ENCODE assay signal across 27 cellular contexts in genomic region chr3:54917862-54918261, GRCh38. TPM values are rescaled to one million over a fixed set of nuclear protein-coding genes. Genes with fewer than 3 reads are reported as not detected.
"Had no signal": no experiment of that assay in that cellular context is flagged by ENCODE, and none has a peak within 500 bp of the region (broad histone marks: within the 10 kb centered on the region; RNA-seq: fewer than 3 reads in every experiment).

No MANE protein-coding gene starts in this region.

- H3K27me3 Mint-ChIP-seq: activated naive CD4-positive, alpha-beta T cell treated with anti-CD3 and anti-CD28 coated beads, Interleukin-2, amount 50 U/mL, for 24 hours; central memory CD8-positive, alpha-beta T cell; memory B cell; stimulated activated naive CD8-positive, alpha-beta T cell treated with anti-CD3 and anti-CD28 coated beads, Interleukin-15, amount 100 ng/mL, for 72 hours had no signal

- H3K4me3 ChIP-seq: adrenal gland, ascending aorta, breast epithelium, colonic mucosa, esophagus muscularis mucosa, heart left ventricle, mucosa of descending colon, right lobe of liver, tibial artery had no signal

- H3K9me3 ChIP-seq: adrenal gland, ascending aorta, breast epithelium, colonic mucosa, esophagus muscularis mucosa, heart left ventricle, mucosa of descending colon, right lobe of liver, tibial artery had no signal

- H2AFZ ChIP-seq: parathyroid adenoma had no signal

- H3K27me3 ChIP-seq: adrenal gland, ascending aorta, breast epithelium, colonic mucosa, esophagus muscularis mucosa, heart left ventricle, right lobe of liver, tibial artery had no signal

- H3K4me1 Mint-ChIP-seq: activated naive CD4-positive, alpha-beta T cell treated with anti-CD3 and anti-CD28 coated beads, Interleukin-2, amount 50 U/mL, for 24 hours; central memory CD8-positive, alpha-beta T cell; memory B cell; nephron progenitor cell; stimulated activated effector memory CD8-positive, alpha-beta T cell treated with anti-CD3 and anti-CD28 coated beads, Interleukin-12 subunit alpha, Interleukin-12 subunit beta, amount 100 ng/mL, for 72 hours; stimulated activated naive CD8-positive, alpha-beta T cell treated with anti-CD3 and anti-CD28 coated beads, Interleukin-15, amount 100 ng/mL, for 72 hours had no signal

- H3K27ac Mint-ChIP-seq: activated naive CD4-positive, alpha-beta T cell treated with anti-CD3 and anti-CD28 coated beads, Interleukin-2, amount 50 U/mL, for 24 hours; memory B cell; nephron progenitor cell; stimulated activated effector memory CD8-positive, alpha-beta T cell treated with anti-CD3 and anti-CD28 coated beads, Interleukin-12 subunit alpha, Interleukin-12 subunit beta, amount 100 ng/mL, for 72 hours; stimulated activated naive CD8-positive, alpha-beta T cell treated with anti-CD3 and anti-CD28 coated beads, Interleukin-15, amount 100 ng/mL, for 72 hours; T-helper 2 cell treated with Interferon-gamma antibody and Interleukin-4, amounts not matched to agents 5 μg/mL and 100 μg/mL, for 36 hours had no signal

- H3K4me3 Mint-ChIP-seq: activated naive CD4-positive, alpha-beta T cell treated with anti-CD3 and anti-CD28 coated beads, Interleukin-2, amount 50 U/mL, for 24 hours; central memory CD8-positive, alpha-beta T cell; memory B cell; nephron progenitor cell; stimulated activated effector memory CD8-positive, alpha-beta T cell treated with anti-CD3 and anti-CD28 coated beads, Interleukin-12 subunit alpha, Interleukin-12 subunit beta, amount 100 ng/mL, for 72 hours; stimulated activated naive CD8-positive, alpha-beta T cell treated with anti-CD3 and anti-CD28 coated beads, Interleukin-15, amount 100 ng/mL, for 72 hours; T-helper 2 cell treated with Interferon-gamma antibody and Interleukin-4, amounts not matched to agents 5 μg/mL and 100 μg/mL, for 36 hours had no signal

- DNase-seq: activated CD4-positive, CD25-positive, alpha-beta regulatory T cell treated with anti-CD3 and anti-CD28 coated beads, Interleukin-2, amount 50 U/mL, for 72 hours; activated gamma-delta T cell treated with Interleukin-2 at 50 U/mL for 16 hours; activated T-cell treated with anti-CD3 and anti-CD28 coated beads, Interleukin-2, amount 50 U/mL, for 1 hour; adrenal gland; colonic mucosa; heart left ventricle; mucosa of descending colon; nephron progenitor cell; right lobe of liver; small intestine; stimulated activated CD4-positive, alpha-beta T cell treated with anti-CD3 and anti-CD28 coated beads, Interleukin-2, amount 100 ng/mL, for 24 hours; stimulated activated naive CD8-positive, alpha-beta T cell treated with anti-CD3 and anti-CD28 coated beads, Interleukin-15, amount 100 ng/mL, for 72 hours; tibial artery had no signal

- H3K36me3 Mint-ChIP-seq: activated naive CD4-positive, alpha-beta T cell treated with anti-CD3 and anti-CD28 coated beads, Interleukin-2, amount 50 U/mL, for 24 hours; memory B cell; stimulated activated effector memory CD8-positive, alpha-beta T cell treated with anti-CD3 and anti-CD28 coated beads, Interleukin-12 subunit alpha, Interleukin-12 subunit beta, amount 100 ng/mL, for 72 hours had no signal

- H3K79me2 ChIP-seq: parathyroid adenoma had no signal

- H3K27ac ChIP-seq: adrenal gland, ascending aorta, breast epithelium, colonic mucosa, esophagus muscularis mucosa, heart left ventricle, parathyroid adenoma, right lobe of liver, tibial artery, VCaP had no signal

- H3K36me3 ChIP-seq: adrenal gland, ascending aorta, breast epithelium, colonic mucosa, esophagus muscularis mucosa, heart left ventricle, right lobe of liver, tibial artery had no signal

- H3K9ac ChIP-seq: parathyroid adenoma had no signal

- H3K4me1 ChIP-seq: ascending aorta, breast epithelium, colonic mucosa, esophagus muscularis mucosa, heart left ventricle, right lobe of liver, tibial artery had no signal

- H3K9me3 Mint-ChIP-seq: T-helper 2 cell treated with Interferon-gamma antibody and Interleukin-4, amounts not matched to agents 5 μg/mL and 100 μg/mL, for 36 hours had no signal

- ATAC-seq: heart left ventricle; mucosa of descending colon; right lobe of liver; stimulated activated effector memory CD8-positive, alpha-beta T cell treated with anti-CD3 and anti-CD28 coated beads, Interleukin-12 subunit alpha, Interleukin-12 subunit beta, amount 100 ng/mL, for 72 hours; stimulated activated naive CD8-positive, alpha-beta T cell treated with anti-CD3 and anti-CD28 coated beads, Interleukin-15, amount 100 ng/mL, for 72 hours had no signal

RNA-seq across cellular contexts. Expression of gene LRTM1, which starts 10.0 kb away (rescaled TPM):
- total RNA-seq: adrenal gland, ascending aorta, breast epithelium, colonic mucosa, esophagus muscularis mucosa, fibroblast of villous mesenchyme, heart left ventricle, liver, mucosa of descending colon, pulmonary artery endothelial cell, right lobe of liver, ureter had no signal
- polyA plus RNA-seq: heart left ventricle, liver, small intestine had no signal
